In the genomic region with DNA sequence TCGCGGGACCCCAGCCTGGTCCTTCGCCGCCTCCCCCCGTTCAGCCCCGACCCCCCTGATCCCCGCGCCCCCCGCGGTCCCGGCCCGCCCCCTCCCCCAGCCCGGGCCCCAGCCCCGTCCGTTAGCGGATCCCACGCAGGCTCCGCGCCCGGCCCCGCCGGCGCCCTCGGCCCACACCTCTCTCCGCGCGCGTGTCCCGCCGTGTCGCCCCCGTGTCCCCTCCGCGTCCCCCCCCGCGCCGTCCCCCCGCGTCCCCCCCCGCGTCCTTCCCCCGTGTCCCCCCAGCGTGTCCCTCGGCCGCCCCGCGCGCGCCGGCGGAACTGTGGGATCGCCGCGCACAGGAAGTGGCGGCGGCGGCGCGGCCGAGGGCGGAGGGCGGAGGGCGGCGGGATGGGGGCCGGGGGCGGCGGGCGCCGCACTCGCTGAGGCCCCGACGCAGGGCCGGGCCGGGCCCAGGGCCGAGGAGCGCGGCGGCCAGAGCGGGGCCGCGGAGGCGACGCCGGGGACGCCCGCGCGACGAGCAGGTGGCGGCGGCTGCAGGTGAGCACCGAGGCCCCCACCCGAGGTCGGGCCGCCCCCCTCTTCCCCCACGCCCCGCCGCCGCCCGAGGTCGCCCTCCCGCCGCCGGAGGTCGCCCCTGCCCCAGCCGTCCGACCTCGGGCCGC, we compare ENCODE assay signal across 8 cellular contexts. TPM values are rescaled to one million over a fixed set of nuclear protein-coding genes. Genes with fewer than 3 reads are reported as not detected.
DNase-seq lines count a peak whose midpoint lies in the region; ATAC-seq and TF ChIP-seq lines count a peak whose summit lies in the region.

A gene with protein sequence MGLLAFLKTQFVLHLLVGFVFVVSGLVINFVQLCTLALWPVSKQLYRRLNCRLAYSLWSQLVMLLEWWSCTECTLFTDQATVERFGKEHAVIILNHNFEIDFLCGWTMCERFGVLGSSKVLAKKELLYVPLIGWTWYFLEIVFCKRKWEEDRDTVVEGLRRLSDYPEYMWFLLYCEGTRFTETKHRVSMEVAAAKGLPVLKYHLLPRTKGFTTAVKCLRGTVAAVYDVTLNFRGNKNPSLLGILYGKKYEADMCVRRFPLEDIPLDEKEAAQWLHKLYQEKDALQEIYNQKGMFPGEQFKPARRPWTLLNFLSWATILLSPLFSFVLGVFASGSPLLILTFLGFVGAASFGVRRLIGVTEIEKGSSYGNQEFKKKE (plus strand): TSS at position 418 of the 665 bp plus-strand sequence. CDS start 94,459 bp downstream, outside the sequence.

- H3K27me3 Mint-ChIP-seq in immature natural killer cell (ENCODE audit: low read depth in 3 of 3), result peaks cover 0 to 9% (median 3%) of the 10 kb centered on the region in 3 donors

- peak within 1 kb of the TSS; percentile 32 to 73 (median 63) for H3K27ac Mint-ChIP-seq in immature natural killer cell

- peaks cover 32 to 41% of the 10 kb centered on the region in 2 donors for H3K4me1 Mint-ChIP-seq in immature natural killer cell

- H3K27ac ChIP-seq in brain microvascular endothelial cell, result peak within 1 kb of the TSS; percentile 63

- DNase-seq in AG08395 (ENCODE audit: low spot score) (peak; percentile 26), SW480 (ENCODE audit: low spot score) (peak; percentile 28), brain microvascular endothelial cell (no peak), immature natural killer cell (peak; percentile 30 to 47 (median 36)), DMS114 treated with DMSO at 0.1 percent for 48 hours (lab: John Stamatoyannopoulos, UW; ENCODE audit: unreplicated experiment) (no peak)
- peak; percentile 56 for DNase-seq in stimulated activated CD4-positive, alpha-beta T cell treated with anti-CD3 and anti-CD28 coated beads, Interleukin-15, amount 100 ng/mL, for 24 hours

- H3K9me3 Mint-ChIP-seq in immature natural killer cell, result no peaks in the 10 kb centered on the region

- in situ Hi-C loops in brain microvascular endothelial cell (cut with HindIII; ENCODE audit: low pct_ligation_motif_present, low sequenced_read_pairs), result no loop called here

- no peak for TF ChIP-seq CTCF in brain microvascular endothelial cell (IDR thresholded peaks at IDR 0.05; ENCODE audit: low read depth, low read length, missing control alignments)

- no peaks in the 10 kb centered on the region for H3K36me3 ChIP-seq in brain microvascular endothelial cell (replicated peaks)

- peak within 1 kb of the TSS; percentile 67 to 85 (median 80) for H3K4me3 Mint-ChIP-seq in immature natural killer cell

- H3K27me3 ChIP-seq in brain microvascular endothelial cell (replicated peaks), result no peaks in the 10 kb centered on the region

- ATAC-seq in GM19324 (IDR thresholded peaks at IDR 0.05; ENCODE audit: low FRiP score, unreplicated experiment), result peak; percentile 24
- ATAC-seq in GM18861 (IDR thresholded peaks at IDR 0.05; ENCODE audit: unreplicated experiment), result no peak

- peak within 1 kb of the TSS; percentile 66 for H3K4me3 ChIP-seq in brain microvascular endothelial cell (ENCODE audit: low read depth, low read length)

- peaks cover 0 to 3% (median 0%) of the 10 kb centered on the region in 3 donors for H3K36me3 Mint-ChIP-seq in immature natural killer cell

RNA-seq across cellular contexts. Expression of the gene that starts here (rescaled TPM):
- polyA plus RNA-seq in immature natural killer cell, result 10 to 100 TPM in 1 of 3 donors, 1 to 10 TPM in 2; 5.6 to 11.8 (median 9.5) TPM

Comparison
In these comparisons a context has a peak if more than half of its experiments do, and no peak if none do; other contexts are left out.
1. DNase-seq: peak in AG08395 (single experiment), SW480 (single experiment), immature natural killer cell (3 of 3) and stimulated activated CD4-positive, alpha-beta T cell treated with anti-CD3 and anti-CD28 coated beads, Interleukin-15, amount 100 ng/mL, for 24 hours (single experiment); none in brain microvascular endothelial cell (single experiment) and DMS114 treated with DMSO at 0.1 percent for 48 hours (single experiment).